ENCODE assay signal across 8 cellular contexts in genomic region chr9:133356391-133357091, GRCh38. TPM values are rescaled to one million over a fixed set of nuclear protein-coding genes. Genes with fewer than 3 reads are reported as not detected.
DNase-seq lines count a peak whose midpoint lies in the region; ATAC-seq and TF ChIP-seq lines count a peak whose summit lies in the region.

Gene SURF1, minus strand, starts transcription at chr9:133356487. Its CDS starts 34 bp downstream, at chr9:133356453.
Gene SURF2, plus strand, starts transcription at chr9:133356550. Its CDS starts 43 bp downstream, at chr9:133356593.

- H3K4me1 Mint-ChIP-seq in activated naive CD8-positive, alpha-beta T cell treated with anti-CD3 and anti-CD28 coated beads, Interleukin-2, amount 50 U/mL, for 24 hours: peaks cover 45% of the 10 kb centered on the region

- peak within 1 kb of the TSS; percentile 58 to 97 (median 88) for H3K4me3 ChIP-seq in heart right ventricle
- H3K4me3 ChIP-seq in transverse colon: peak within 1 kb of the TSS; percentile 77 to 95 (median 86)

- no peak for TF ChIP-seq EP300 in transverse colon (IDR thresholded peaks at IDR 0.05; ENCODE audit: low read depth)

- H3K9me3 Mint-ChIP-seq in activated naive CD8-positive, alpha-beta T cell treated with anti-CD3 and anti-CD28 coated beads, Interleukin-2, amount 50 U/mL, for 24 hours: no peaks in the 10 kb centered on the region

- H3K4me3 Mint-ChIP-seq in activated naive CD8-positive, alpha-beta T cell treated with anti-CD3 and anti-CD28 coated beads, Interleukin-2, amount 50 U/mL, for 24 hours: peak within 1 kb of the TSS; percentile 88

- 1 to 2% methylated on average over 72 to 76 of the region's 78 CpGs for WGBS in heart right ventricle, 2 donors
- WGBS in transverse colon (ENCODE audit: low coverage in 1 of 2), 2 donors: 0 to 1% methylated on average over 3 to 45 of the region's 78 CpGs

- H3K9me3 ChIP-seq in heart right ventricle (no peaks in the 10 kb centered on the region), transverse colon (no peaks in the 10 kb centered on the region)

- ATAC-seq in GM21723 (IDR thresholded peaks at IDR 0.05; ENCODE audit: unreplicated experiment) (peak; percentile 50), heart right ventricle (peak; percentile 86 to 97 (median 90))
- ATAC-seq in activated naive CD8-positive, alpha-beta T cell treated with anti-CD3 and anti-CD28 coated beads, Interleukin-2, amount 50 U/mL, for 24 hours: peak; percentile 67

- intact Hi-C loops in heart right ventricle (cut with DNase I) (loop anchor here in 2 of 10 donors (1.0 to 10.0 kb wide), 2 partner anchors 58 to 130 kb away; partner anchors contain the start of gene REXO4 (in 1 of the 2)), posterior vena cava (cut with DNase I) (no loop called here), transverse colon (cut with DNase I; ENCODE audit: low total_unique reads) (no loop called here)

- H3K4me1 ChIP-seq in heart right ventricle: peaks cover 7 to 47% (median 31%) of the 10 kb centered on the region in 9 donors
- H3K4me1 ChIP-seq in transverse colon: peaks cover 12 to 25% (median 18%) of the 10 kb centered on the region in 4 donors

- in situ Hi-C loops in transverse colon (cut with MboI; ENCODE audit: low pct_ligation_motif_present in 1 of 4, low pct_unique_long_range_greater_than_20kb in 1 of 4, low sequenced_read_pairs in 3 of 4): no loop called here

- TF ChIP-seq POLR2A in transverse colon (IDR thresholded peaks at IDR 0.05): peak; percentile 51

- H3K27me3 ChIP-seq in heart right ventricle: no peaks in the 10 kb centered on the region
- H3K27me3 ChIP-seq in transverse colon: no peaks in the 10 kb centered on the region

- DNase-seq in DMS153 (lab: John Stamatoyannopoulos, UW) (peak; percentile 53), M059J (ENCODE audit: low read depth) (peak; percentile 84), T follicular helper cell (ENCODE audit: low read depth) (peak; percentile 86), heart right ventricle (peak; percentile 88 to 90), posterior vena cava (ENCODE audit: low spot score) (peak; percentile 96), transverse colon (peak; percentile 93)
- peak; percentile 94 for DNase-seq in activated naive CD8-positive, alpha-beta T cell treated with anti-CD3 and anti-CD28 coated beads, Interleukin-2, amount 50 U/mL, for 24 hours

- TF ChIP-seq CTCF in heart right ventricle (IDR thresholded peaks at IDR 0.05) (peak in 1 of 9 donors; percentile 11), transverse colon (IDR thresholded peaks at IDR 0.05) (peak in 2 of 5 experiments; percentile 22 to 42)

- H3K36me3 ChIP-seq in heart right ventricle: peaks cover 0 to 62% (median 23%) of the 10 kb centered on the region in 9 donors
- H3K36me3 ChIP-seq in transverse colon: peaks cover 0 to 13% (median 5%) of the 10 kb centered on the region in 4 donors

- H3K27ac ChIP-seq in heart right ventricle (peak within 1 kb of the TSS; percentile 29 to 93 (median 82)), transverse colon (peak within 1 kb of the TSS; percentile 81 to 92 (median 86))

- H3K27me3 Mint-ChIP-seq in activated naive CD8-positive, alpha-beta T cell treated with anti-CD3 and anti-CD28 coated beads, Interleukin-2, amount 50 U/mL, for 24 hours: no peaks in the 10 kb centered on the region

- peaks cover 26% of the 10 kb centered on the region for H3K36me3 Mint-ChIP-seq in activated naive CD8-positive, alpha-beta T cell treated with anti-CD3 and anti-CD28 coated beads, Interleukin-2, amount 50 U/mL, for 24 hours (ENCODE audit: low read depth)

- peak within 1 kb of the TSS; percentile 85 for H3K27ac Mint-ChIP-seq in activated naive CD8-positive, alpha-beta T cell treated with anti-CD3 and anti-CD28 coated beads, Interleukin-2, amount 50 U/mL, for 24 hours

RNA-seq across cellular contexts. Expression of gene SURF1, which starts in this region (rescaled TPM):
- 26.1 and 29.3 TPM in 2 replicates for total RNA-seq in M059J (2014; rRNA removed; shearing (Covaris generic))
- 10 to 100 TPM; 41.7 to 75.0 (median 58.2) TPM for total RNA-seq in heart right ventricle
- 10 to 100 TPM; 83.9 to 85.4 TPM for polyA plus RNA-seq in heart right ventricle
- total RNA-seq in posterior vena cava: 10 to 100 TPM; 27.7 to 30.2 TPM
- total RNA-seq in transverse colon: 10 to 100 TPM; 14.2 to 66.1 (median 50.2) TPM

RNA-seq across cellular contexts. Expression of gene SURF2, which starts in this region (rescaled TPM):
- 19.8 and 23.5 TPM in 2 replicates for total RNA-seq in M059J (2014; rRNA removed; shearing (Covaris generic))
- 10 to 100 TPM in 9 of 10 donors, 1 to 10 TPM in 1; 9.7 to 16.0 (median 14.1) TPM for total RNA-seq in heart right ventricle
- 10 to 100 TPM; 31.5 to 44.8 TPM for polyA plus RNA-seq in heart right ventricle
- 10 to 100 TPM; 11.8 to 12.0 TPM for total RNA-seq in posterior vena cava
- total RNA-seq in transverse colon: 10 to 100 TPM in 3 of 4 donors, 1 to 10 TPM in 1; 3.7 to 21.4 (median 17.9) TPM

Comparison
In these comparisons a context has a peak if more than half of its experiments do, and no peak if none do; other contexts are left out.
1. Peak in every context shown above with its lines: DNase-seq, ATAC-seq, H3K4me3 ChIP-seq and H3K27ac ChIP-seq.